23 cellular contexts compared by ENCODE assay signal in genomic region chr10:16957038-16957437, GRCh38.
"Had no signal": no experiment of that assay in that cellular context is flagged by ENCODE, and none has a peak within 500 bp of the region (broad histone marks: within the 10 kb centered on the region; RNA-seq: fewer than 3 reads in every experiment).

No MANE protein-coding gene starts in this region.

- H3K9me3 Mint-ChIP-seq: activated naive CD4-positive, alpha-beta T cell treated with anti-CD3 and anti-CD28 coated beads, Interleukin-2, amount 50 U/mL, for 72 hours; activated naive CD8-positive, alpha-beta T cell treated with anti-CD3 and anti-CD28 coated beads, Interleukin-2, amount 50 U/mL, for 24 hours; T-helper 1 cell treated with Interleukin-12 subunit alpha and Interleukin-12 subunit beta and Interleukin-4 antibody, amounts not matched to agents 30 μg/mL and 1 μg/mL, for 36 hours; WTC11 had no signal

- H3K27ac ChIP-seq: ascending aorta had no signal

- ATAC-seq: activated CD8-positive, alpha-beta T cell treated with anti-CD3 and anti-CD28 coated beads, Interleukin-2, amount 10 ng/mL, durations not matched to agents 7 days and 5 days; activated naive CD4-positive, alpha-beta T cell treated with anti-CD3 and anti-CD28 coated beads, Interleukin-2, amount 50 U/mL, for 72 hours; activated naive CD8-positive, alpha-beta T cell treated with anti-CD3 and anti-CD28 coated beads, Interleukin-2, amount 50 U/mL, for 24 hours; PC-3; WTC11 had no signal

- H3K27me3 ChIP-seq: ascending aorta had no signal

- H3K27ac Mint-ChIP-seq: activated CD8-positive, alpha-beta T cell treated with anti-CD3 and anti-CD28 coated beads, Interleukin-2, amount 10 ng/mL, durations not matched to agents 7 days and 5 days; activated naive CD4-positive, alpha-beta T cell treated with anti-CD3 and anti-CD28 coated beads, Interleukin-2, amount 50 U/mL, for 72 hours; activated naive CD8-positive, alpha-beta T cell treated with anti-CD3 and anti-CD28 coated beads, Interleukin-2, amount 50 U/mL, for 24 hours; T-helper 1 cell treated with Interleukin-12 subunit alpha and Interleukin-12 subunit beta and Interleukin-4 antibody, amounts not matched to agents 30 μg/mL and 1 μg/mL, for 36 hours; WTC11 had no signal

- DNase-seq: activated CD4-positive, alpha-beta T cell treated with anti-CD3 and anti-CD28 coated beads for 48 hours; activated CD4-positive, alpha-beta T cell treated with anti-CD3 and anti-CD28 coated beads, Interleukin-2, amount 50 U/mL, for 4 hours; activated CD4-positive, CD25-positive, alpha-beta regulatory T cell treated with anti-CD3 and anti-CD28 coated beads, Interleukin-2, amount 50 U/mL, for 72 hours; activated CD8-positive, alpha-beta memory T cell treated with anti-CD3 and anti-CD28 coated beads, Interleukin-2, amount 50 U/mL, for 48 hours; activated CD8-positive, alpha-beta T cell treated with anti-CD3 and anti-CD28 coated beads, Interleukin-2, amount 10 ng/mL, durations not matched to agents 7 days and 5 days; activated naive CD4-positive, alpha-beta T cell; activated naive CD8-positive, alpha-beta T cell treated with anti-CD3 and anti-CD28 coated beads, Interleukin-2, amount 50 U/mL, for 24 hours; activated T-cell treated with anti-CD3 and anti-CD28 coated beads, Interleukin-2, amount 50 U/mL, for 1 hour; amniotic stem cell; Karpas-422; NCI-H1105 treated with DMSO at 0.1 percent for 48 hours; NCI-H1436 treated with DMSO at 0.1 percent for 48 hours; NCI-H187; NCI-H524 treated with DMSO at 0.1 percent for 48 hours; NCI-H82; PC-3; SHP77 treated with DMSO at 0.1 percent for 48 hours; T-helper 9 cell had no signal

- H3K9me3 ChIP-seq: ascending aorta had no signal

- H3K27me3 Mint-ChIP-seq: activated naive CD8-positive, alpha-beta T cell treated with anti-CD3 and anti-CD28 coated beads, Interleukin-2, amount 50 U/mL, for 24 hours; brain had no signal

- H3K4me3 ChIP-seq: ascending aorta had no signal

- H3K36me3 Mint-ChIP-seq: activated naive CD4-positive, alpha-beta T cell treated with anti-CD3 and anti-CD28 coated beads, Interleukin-2, amount 50 U/mL, for 72 hours; brain; WTC11 had no signal

- H3K4me3 Mint-ChIP-seq: activated CD8-positive, alpha-beta T cell treated with anti-CD3 and anti-CD28 coated beads, Interleukin-2, amount 10 ng/mL, durations not matched to agents 7 days and 5 days; activated naive CD8-positive, alpha-beta T cell treated with anti-CD3 and anti-CD28 coated beads, Interleukin-2, amount 50 U/mL, for 24 hours; brain; T-helper 1 cell treated with Interleukin-12 subunit alpha and Interleukin-12 subunit beta and Interleukin-4 antibody, amounts not matched to agents 30 μg/mL and 1 μg/mL, for 36 hours; WTC11 had no signal

- H3K36me3 ChIP-seq: ascending aorta had no signal

- H3K4me1 ChIP-seq: ascending aorta had no signal
